In genomic region chr11:69310934-69311766, GRCh38 we compare ENCODE assay signal across 1 cellular context.
TF ChIP-seq lines count a peak whose summit lies in the region.

No MANE protein-coding gene starts in this region.

TF ChIP-seq in GM23338, 12 proteins besides CTCF, POLR2A, EP300 and RAD21 (continued from another document):
- TF ChIP-seq ZNF462 (CRISPR knock-in tag; IDR thresholded peaks at IDR 0.05) (no peak), REST (IDR thresholded peaks at IDR 0.05; ENCODE audit: unreplicated experiment) (no peak)
